In the genomic region with DNA sequence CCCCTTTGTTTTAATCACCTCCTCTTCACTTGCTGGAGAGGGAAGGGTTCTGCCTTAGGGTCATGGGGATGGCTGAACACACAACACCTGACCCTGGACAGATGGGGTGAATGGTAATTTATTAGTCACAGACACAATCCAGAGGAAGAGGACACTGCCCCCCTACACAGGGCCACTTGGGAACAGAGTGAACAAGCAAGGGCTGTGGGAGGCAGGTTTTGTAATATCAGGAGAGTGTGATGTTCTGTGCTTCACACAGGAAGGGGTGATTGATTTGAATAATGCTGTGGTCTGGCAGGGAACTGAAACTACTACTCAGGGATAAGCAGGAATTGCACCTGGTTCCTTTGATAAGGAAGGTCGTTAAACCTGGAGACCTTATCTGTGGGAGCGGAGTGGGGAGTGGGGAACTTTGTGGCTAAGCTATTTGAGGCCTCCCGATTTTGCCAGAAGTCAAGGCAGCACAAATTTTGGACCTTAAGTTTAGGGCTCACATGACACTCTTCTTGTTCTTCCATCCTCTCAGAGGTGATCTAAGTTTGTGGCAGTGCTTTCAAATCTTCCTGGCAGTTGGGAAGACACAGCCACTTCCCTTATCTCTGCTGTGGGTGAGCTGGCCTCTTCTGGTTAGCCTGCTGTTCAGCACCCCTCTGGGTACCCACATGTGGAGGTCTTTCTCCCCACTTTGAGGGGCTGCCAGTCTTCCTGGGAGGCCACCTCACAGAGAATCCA, we compare ENCODE assay signal across 1 cellular context.
TF ChIP-seq lines count a peak whose summit lies in the region.

No MANE protein-coding gene starts in this region.

TF ChIP-seq in K562, 482 proteins besides CTCF, POLR2A, EP300 and RAD21 (continued from another document and continues in another):
- TF ChIP-seq, protein P1, sequence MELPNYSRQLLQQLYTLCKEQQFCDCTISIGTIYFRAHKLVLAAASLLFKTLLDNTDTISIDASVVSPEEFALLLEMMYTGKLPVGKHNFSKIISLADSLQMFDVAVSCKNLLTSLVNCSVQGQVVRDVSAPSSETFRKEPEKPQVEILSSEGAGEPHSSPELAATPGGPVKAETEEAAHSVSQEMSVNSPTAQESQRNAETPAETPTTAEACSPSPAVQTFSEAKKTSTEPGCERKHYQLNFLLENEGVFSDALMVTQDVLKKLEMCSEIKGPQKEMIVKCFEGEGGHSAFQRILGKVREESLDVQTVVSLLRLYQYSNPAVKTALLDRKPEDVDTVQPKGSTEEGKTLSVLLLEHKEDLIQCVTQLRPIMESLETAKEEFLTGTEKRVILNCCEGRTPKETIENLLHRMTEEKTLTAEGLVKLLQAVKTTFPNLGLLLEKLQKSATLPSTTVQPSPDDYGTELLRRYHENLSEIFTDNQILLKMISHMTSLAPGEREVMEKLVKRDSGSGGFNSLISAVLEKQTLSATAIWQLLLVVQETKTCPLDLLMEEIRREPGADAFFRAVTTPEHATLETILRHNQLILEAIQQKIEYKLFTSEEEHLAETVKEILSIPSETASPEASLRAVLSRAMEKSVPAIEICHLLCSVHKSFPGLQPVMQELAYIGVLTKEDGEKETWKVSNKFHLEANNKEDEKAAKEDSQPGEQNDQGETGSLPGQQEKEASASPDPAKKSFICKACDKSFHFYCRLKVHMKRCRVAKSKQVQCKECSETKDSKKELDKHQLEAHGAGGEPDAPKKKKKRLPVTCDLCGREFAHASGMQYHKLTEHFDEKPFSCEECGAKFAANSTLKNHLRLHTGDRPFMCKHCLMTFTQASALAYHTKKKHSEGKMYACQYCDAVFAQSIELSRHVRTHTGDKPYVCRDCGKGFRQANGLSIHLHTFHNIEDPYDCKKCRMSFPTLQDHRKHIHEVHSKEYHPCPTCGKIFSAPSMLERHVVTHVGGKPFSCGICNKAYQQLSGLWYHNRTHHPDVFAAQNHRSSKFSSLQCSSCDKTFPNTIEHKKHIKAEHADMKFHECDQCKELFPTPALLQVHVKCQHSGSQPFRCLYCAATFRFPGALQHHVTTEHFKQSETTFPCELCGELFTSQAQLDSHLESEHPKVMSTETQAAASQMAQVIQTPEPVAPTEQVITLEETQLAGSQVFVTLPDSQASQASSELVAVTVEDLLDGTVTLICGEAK (IDR thresholded peaks at IDR 0.05) = peak; percentile 30; the same call in 1 of the 2 replicates
- TF ChIP-seq, protein P1 (CRISPR knock-in tag; IDR thresholded peaks at IDR 0.05) = no peak
- TF ChIP-seq GTF2E2 (tag; IDR thresholded peaks at IDR 0.05) (peak; percentile 93), ZNF408 (CRISPR knock-in tag; IDR thresholded peaks at IDR 0.05; ENCODE audit: low read depth) (no peak), IRF2 (CRISPR knock-in tag; IDR thresholded peaks at IDR 0.05) (no peak), LARP7 (IDR thresholded peaks at IDR 0.05) (no peak), MYNN (IDR thresholded peaks at IDR 0.05) (peak; percentile 72; the same call in 1 of the 2 replicates), MYNN (CRISPR knock-in tag; IDR thresholded peaks at IDR 0.05) (no peak), KAT7 (CRISPR knock-in tag; IDR thresholded peaks at IDR 0.05; ENCODE audit: borderline replicate concordance) (peak; percentile 98), HMG20B (CRISPR knock-in tag; IDR thresholded peaks at IDR 0.05) (no peak), ZNF778 (CRISPR knock-in tag; IDR thresholded peaks at IDR 0.05) (no peak), TOE1 (IDR thresholded peaks at IDR 0.05; ENCODE audit: borderline replicate concordance) (peak; percentile 84), TOE1 (CRISPR knock-in tag; IDR thresholded peaks at IDR 0.05; ENCODE audit: borderline replicate concordance, low read depth) (no peak; the same call in 1 of the 2 replicates), EHMT2 (IDR thresholded peaks at IDR 0.05) (no peak), POLR2B (IDR thresholded peaks at IDR 0.05; ENCODE audit: low read depth, partially characterized antibody) (peak; percentile 20), NRF1 (conservative IDR thresholded peaks at IDR 0.05 in 1 of 2, IDR thresholded peaks at IDR 0.05 in 1 of 2) (0 out of 4 replicates have a peak, but pooled peaks of 1 of the 2 experiments have one; percentile 15), CREBBP (IDR thresholded peaks at IDR 0.05; ENCODE audit: low read depth, low read length) (no peak), SMARCE1 (IDR thresholded peaks at IDR 0.05) (peak; percentile 99), FOSL1 (tag; conservative IDR thresholded peaks at IDR 0.05) (peak; percentile 94), HDAC8 (tag; IDR thresholded peaks at IDR 0.05) (no peak), TRIM28 (IDR thresholded peaks at IDR 0.05) (peak; percentile 48; the same call in 1 of the 2 replicates), BCL6 (CRISPR knock-in tag; IDR thresholded peaks at IDR 0.05) (peak; percentile 77; the same call in 1 of the 2 replicates), DMBX1 (CRISPR knock-in tag; IDR thresholded peaks at IDR 0.05; ENCODE audit: borderline replicate concordance) (peak; percentile 97), MEF2A (IDR thresholded peaks at IDR 0.05; ENCODE audit: control insufficient read depth, low read depth, low read length) (peak; percentile 81), POLR2AphosphoS5 (IDR thresholded peaks at IDR 0.05; ENCODE audit: control insufficient read depth, insufficient read depth, low read depth, low read length) (peak; percentile 98), SIRT6 (IDR thresholded peaks at IDR 0.05; ENCODE audit: low read depth, low read length) (no peak), CEBPB (tag; IDR thresholded peaks at IDR 0.05) (peak; percentile 95), SMARCA4 (IDR thresholded peaks at IDR 0.05) (peak; percentile 99), ZNF586 (CRISPR knock-in tag; conservative IDR thresholded peaks at IDR 0.05) (0 out of 2 replicates have a peak, but pooled peaks have one; percentile 20), SMARCC2 (IDR thresholded peaks at IDR 0.05; ENCODE audit: low read depth) (peak; percentile 98), NBN (IDR thresholded peaks at IDR 0.05; ENCODE audit: low read depth) (peak; percentile 98)
- TF ChIP-seq, protein P2, sequence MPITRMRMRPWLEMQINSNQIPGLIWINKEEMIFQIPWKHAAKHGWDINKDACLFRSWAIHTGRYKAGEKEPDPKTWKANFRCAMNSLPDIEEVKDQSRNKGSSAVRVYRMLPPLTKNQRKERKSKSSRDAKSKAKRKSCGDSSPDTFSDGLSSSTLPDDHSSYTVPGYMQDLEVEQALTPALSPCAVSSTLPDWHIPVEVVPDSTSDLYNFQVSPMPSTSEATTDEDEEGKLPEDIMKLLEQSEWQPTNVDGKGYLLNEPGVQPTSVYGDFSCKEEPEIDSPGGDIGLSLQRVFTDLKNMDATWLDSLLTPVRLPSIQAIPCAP (CRISPR knock-in tag; IDR thresholded peaks at IDR 0.05; ENCODE audit: borderline replicate concordance) = no peak
- TF ChIP-seq, protein P3, sequence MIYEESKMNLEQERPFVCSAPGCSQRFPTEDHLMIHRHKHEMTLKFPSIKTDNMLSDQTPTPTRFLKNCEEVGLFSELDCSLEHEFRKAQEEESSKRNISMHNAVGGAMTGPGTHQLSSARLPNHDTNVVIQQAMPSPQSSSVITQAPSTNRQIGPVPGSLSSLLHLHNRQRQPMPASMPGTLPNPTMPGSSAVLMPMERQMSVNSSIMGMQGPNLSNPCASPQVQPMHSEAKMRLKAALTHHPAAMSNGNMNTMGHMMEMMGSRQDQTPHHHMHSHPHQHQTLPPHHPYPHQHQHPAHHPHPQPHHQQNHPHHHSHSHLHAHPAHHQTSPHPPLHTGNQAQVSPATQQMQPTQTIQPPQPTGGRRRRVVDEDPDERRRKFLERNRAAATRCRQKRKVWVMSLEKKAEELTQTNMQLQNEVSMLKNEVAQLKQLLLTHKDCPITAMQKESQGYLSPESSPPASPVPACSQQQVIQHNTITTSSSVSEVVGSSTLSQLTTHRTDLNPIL (CRISPR knock-in tag; IDR thresholded peaks at IDR 0.05) = no peak
- TF ChIP-seq, protein P4, sequence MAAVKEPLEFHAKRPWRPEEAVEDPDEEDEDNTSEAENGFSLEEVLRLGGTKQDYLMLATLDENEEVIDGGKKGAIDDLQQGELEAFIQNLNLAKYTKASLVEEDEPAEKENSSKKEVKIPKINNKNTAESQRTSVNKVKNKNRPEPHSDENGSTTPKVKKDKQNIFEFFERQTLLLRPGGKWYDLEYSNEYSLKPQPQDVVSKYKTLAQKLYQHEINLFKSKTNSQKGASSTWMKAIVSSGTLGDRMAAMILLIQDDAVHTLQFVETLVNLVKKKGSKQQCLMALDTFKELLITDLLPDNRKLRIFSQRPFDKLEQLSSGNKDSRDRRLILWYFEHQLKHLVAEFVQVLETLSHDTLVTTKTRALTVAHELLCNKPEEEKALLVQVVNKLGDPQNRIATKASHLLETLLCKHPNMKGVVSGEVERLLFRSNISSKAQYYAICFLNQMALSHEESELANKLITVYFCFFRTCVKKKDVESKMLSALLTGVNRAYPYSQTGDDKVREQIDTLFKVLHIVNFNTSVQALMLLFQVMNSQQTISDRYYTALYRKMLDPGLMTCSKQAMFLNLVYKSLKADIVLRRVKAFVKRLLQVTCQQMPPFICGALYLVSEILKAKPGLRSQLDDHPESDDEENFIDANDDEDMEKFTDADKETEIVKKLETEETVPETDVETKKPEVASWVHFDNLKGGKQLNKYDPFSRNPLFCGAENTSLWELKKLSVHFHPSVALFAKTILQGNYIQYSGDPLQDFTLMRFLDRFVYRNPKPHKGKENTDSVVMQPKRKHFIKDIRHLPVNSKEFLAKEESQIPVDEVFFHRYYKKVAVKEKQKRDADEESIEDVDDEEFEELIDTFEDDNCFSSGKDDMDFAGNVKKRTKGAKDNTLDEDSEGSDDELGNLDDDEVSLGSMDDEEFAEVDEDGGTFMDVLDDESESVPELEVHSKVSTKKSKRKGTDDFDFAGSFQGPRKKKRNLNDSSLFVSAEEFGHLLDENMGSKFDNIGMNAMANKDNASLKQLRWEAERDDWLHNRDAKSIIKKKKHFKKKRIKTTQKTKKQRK (IDR thresholded peaks at IDR 0.05; ENCODE audit: borderline replicate concordance, low read depth, low read length) = no peak
- TF ChIP-seq, protein P5, sequence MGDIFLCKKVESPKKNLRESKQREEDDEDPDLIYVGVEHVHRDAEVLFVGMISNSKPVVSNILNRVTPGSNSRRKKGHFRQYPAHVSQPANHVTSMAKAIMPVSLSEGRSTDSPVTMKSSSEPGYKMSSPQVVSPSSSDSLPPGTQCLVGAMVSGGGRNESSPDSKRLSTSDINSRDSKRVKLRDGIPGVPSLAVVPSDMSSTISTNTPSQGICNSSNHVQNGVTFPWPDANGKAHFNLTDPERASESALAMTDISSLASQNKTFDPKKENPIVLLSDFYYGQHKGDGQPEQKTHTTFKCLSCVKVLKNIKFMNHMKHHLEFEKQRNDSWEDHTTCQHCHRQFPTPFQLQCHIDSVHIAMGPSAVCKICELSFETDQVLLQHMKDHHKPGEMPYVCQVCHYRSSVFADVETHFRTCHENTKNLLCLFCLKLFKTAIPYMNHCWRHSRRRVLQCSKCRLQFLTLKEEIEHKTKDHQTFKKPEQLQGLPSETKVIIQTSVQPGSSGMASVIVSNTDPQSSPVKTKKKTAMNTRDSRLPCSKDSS (IDR thresholded peaks at IDR 0.05; ENCODE audit: low read depth, partially characterized antibody) = no peak
- TF ChIP-seq, protein P6, sequence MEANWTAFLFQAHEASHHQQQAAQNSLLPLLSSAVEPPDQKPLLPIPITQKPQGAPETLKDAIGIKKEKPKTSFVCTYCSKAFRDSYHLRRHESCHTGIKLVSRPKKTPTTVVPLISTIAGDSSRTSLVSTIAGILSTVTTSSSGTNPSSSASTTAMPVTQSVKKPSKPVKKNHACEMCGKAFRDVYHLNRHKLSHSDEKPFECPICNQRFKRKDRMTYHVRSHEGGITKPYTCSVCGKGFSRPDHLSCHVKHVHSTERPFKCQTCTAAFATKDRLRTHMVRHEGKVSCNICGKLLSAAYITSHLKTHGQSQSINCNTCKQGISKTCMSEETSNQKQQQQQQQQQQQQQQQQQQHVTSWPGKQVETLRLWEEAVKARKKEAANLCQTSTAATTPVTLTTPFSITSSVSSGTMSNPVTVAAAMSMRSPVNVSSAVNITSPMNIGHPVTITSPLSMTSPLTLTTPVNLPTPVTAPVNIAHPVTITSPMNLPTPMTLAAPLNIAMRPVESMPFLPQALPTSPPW (CRISPR knock-in tag; IDR thresholded peaks at IDR 0.05) = peak; percentile 88
- TF ChIP-seq, protein P7, sequence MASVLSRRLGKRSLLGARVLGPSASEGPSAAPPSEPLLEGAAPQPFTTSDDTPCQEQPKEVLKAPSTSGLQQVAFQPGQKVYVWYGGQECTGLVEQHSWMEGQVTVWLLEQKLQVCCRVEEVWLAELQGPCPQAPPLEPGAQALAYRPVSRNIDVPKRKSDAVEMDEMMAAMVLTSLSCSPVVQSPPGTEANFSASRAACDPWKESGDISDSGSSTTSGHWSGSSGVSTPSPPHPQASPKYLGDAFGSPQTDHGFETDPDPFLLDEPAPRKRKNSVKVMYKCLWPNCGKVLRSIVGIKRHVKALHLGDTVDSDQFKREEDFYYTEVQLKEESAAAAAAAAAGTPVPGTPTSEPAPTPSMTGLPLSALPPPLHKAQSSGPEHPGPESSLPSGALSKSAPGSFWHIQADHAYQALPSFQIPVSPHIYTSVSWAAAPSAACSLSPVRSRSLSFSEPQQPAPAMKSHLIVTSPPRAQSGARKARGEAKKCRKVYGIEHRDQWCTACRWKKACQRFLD (CRISPR knock-in tag; IDR thresholded peaks at IDR 0.05) = peak; percentile 95
- TF ChIP-seq, protein P8, sequence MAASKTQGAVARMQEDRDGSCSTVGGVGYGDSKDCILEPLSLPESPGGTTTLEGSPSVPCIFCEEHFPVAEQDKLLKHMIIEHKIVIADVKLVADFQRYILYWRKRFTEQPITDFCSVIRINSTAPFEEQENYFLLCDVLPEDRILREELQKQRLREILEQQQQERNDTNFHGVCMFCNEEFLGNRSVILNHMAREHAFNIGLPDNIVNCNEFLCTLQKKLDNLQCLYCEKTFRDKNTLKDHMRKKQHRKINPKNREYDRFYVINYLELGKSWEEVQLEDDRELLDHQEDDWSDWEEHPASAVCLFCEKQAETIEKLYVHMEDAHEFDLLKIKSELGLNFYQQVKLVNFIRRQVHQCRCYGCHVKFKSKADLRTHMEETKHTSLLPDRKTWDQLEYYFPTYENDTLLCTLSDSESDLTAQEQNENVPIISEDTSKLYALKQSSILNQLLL (CRISPR knock-in tag; IDR thresholded peaks at IDR 0.05; ENCODE audit: borderline replicate concordance) = no peak
